1 cellular context compared by ENCODE assay signal in the genomic region with DNA sequence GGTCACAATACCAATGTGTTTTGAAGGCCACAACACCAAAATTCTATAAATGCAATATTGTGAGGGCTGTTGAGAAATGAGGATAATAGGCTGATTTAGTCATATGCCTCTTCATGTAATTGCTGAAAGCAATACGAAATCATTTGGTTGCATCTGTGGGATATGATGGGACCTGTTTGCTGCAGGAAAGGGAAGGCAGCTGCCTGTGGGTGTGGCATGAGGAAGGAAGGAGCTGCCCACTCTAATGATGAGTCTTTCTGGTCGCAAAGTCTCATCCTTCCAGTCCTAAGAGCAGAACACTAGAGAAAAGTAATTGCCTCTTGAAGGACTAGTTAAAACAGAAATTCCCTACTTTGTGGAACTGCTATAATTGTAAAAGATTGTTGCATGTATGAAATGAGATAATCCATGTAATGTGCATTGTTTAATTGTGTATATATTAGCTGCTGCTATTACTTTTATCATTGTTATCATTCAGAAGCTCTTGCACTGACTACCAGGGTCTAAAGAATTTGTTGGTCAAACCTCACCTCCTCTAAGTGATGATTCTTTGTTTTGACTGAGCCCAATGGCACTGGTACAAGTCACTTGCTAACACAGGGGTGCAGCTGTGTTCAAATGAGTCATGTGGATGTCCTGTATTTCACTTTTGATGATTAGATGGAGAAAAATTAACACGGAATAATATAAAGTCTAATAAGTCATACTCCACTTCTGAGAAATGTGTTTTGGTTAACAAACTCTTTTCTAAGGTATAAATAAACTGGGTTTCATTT.
TF ChIP-seq lines count a peak whose summit lies in the region.

No MANE protein-coding gene starts in this region.

TF ChIP-seq in GM23338, 12 proteins besides CTCF, POLR2A, EP300 and RAD21 (continued from another document):
- TF ChIP-seq, protein P1, sequence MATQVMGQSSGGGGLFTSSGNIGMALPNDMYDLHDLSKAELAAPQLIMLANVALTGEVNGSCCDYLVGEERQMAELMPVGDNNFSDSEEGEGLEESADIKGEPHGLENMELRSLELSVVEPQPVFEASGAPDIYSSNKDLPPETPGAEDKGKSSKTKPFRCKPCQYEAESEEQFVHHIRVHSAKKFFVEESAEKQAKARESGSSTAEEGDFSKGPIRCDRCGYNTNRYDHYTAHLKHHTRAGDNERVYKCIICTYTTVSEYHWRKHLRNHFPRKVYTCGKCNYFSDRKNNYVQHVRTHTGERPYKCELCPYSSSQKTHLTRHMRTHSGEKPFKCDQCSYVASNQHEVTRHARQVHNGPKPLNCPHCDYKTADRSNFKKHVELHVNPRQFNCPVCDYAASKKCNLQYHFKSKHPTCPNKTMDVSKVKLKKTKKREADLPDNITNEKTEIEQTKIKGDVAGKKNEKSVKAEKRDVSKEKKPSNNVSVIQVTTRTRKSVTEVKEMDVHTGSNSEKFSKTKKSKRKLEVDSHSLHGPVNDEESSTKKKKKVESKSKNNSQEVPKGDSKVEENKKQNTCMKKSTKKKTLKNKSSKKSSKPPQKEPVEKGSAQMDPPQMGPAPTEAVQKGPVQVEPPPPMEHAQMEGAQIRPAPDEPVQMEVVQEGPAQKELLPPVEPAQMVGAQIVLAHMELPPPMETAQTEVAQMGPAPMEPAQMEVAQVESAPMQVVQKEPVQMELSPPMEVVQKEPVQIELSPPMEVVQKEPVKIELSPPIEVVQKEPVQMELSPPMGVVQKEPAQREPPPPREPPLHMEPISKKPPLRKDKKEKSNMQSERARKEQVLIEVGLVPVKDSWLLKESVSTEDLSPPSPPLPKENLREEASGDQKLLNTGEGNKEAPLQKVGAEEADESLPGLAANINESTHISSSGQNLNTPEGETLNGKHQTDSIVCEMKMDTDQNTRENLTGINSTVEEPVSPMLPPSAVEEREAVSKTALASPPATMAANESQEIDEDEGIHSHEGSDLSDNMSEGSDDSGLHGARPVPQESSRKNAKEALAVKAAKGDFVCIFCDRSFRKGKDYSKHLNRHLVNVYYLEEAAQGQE (IDR thresholded peaks at IDR 0.05; ENCODE audit: unreplicated experiment): no peak
- no peak for TF ChIP-seq JUNB (IDR thresholded peaks at IDR 0.05; ENCODE audit: unreplicated experiment)
TF ChIP-seq in GM23338: peak in this region for 0.
